Comparison of ENCODE assay signal across 23 cellular contexts in genomic region chr14:69392481-69392880, GRCh38. TPM values are rescaled to one million over a fixed set of nuclear protein-coding genes. Genes with fewer than 3 reads are reported as not detected.
DNase-seq lines count a peak whose midpoint lies in the region; ATAC-seq and TF ChIP-seq lines count a peak whose summit lies in the region.
"Had no signal": no experiment of that assay in that cellular context is flagged by ENCODE, and none has a peak within 500 bp of the region (broad histone marks: within the 10 kb centered on the region; RNA-seq: fewer than 3 reads in every experiment).

No MANE protein-coding gene starts in this region.

- H3F3A ChIP-seq in GM23248 (ENCODE audit: insufficient read depth), result no peaks in the 10 kb centered on the region

- H3K4me1 ChIP-seq in GM23248 (ENCODE audit: insufficient read depth) (peaks cover 16% of the 10 kb centered on the region), colonic mucosa (peaks cover 7% of the 10 kb centered on the region)
- H3K4me1 ChIP-seq: foreskin keratinocyte had no signal

- H3K79me2 ChIP-seq in GM23248 (ENCODE audit: insufficient read depth), result peaks cover 100% of the 10 kb centered on the region

- CTCF ChIA-PET in activated naive CD4-positive, alpha-beta T cell treated with anti-CD3 and anti-CD28 coated beads for 36 hours (lab: Charles Lee), result no interaction called here

- intact Hi-C loops in activated naive CD4-positive, alpha-beta T cell treated with anti-CD3 and anti-CD28 coated beads for 36 hours (cut with micrococcal nuclease), result loop anchor here (10.0 kb wide), 1 partner anchor 282 kb away; no protein-coding TSS in a partner anchor
- intact Hi-C loops in colonic mucosa (cut with DNase I), result no loop called here

- H3K27ac Mint-ChIP-seq in activated naive CD4-positive, alpha-beta T cell treated with anti-CD3 and anti-CD28 coated beads for 36 hours, result peak overlapping the region; percentile 24
- H3K27ac Mint-ChIP-seq in activated naive CD4-positive, alpha-beta T cell treated with anti-CD3 and anti-CD28 coated beads, Interleukin-2, amount 50 U/mL, for 72 hours, result peak overlapping the region in 1 of 2 donors; percentile 85
- H3K27ac Mint-ChIP-seq in activated naive CD8-positive, alpha-beta T cell, result peak overlapping the region; percentile 34
- H3K27ac Mint-ChIP-seq in stimulated activated naive CD8-positive, alpha-beta T cell treated with anti-CD3 and anti-CD28 coated beads, Interleukin-15, amount 100 ng/mL, for 72 hours, result peak overlapping the region in 1 of 2 donors; percentile 7
- H3K27ac Mint-ChIP-seq: activated CD8-positive, alpha-beta memory T cell treated with anti-CD3 and anti-CD28 coated beads, Interleukin-2, amount 10 ng/mL, durations not matched to agents 7 days and 5 days; CD4-positive, alpha-beta T cell had no signal

- no peak overlapping the region for H3K9ac ChIP-seq in GM23248
- no peak overlapping the region for H3K9ac ChIP-seq in colonic mucosa (ENCODE audit: low read depth in 2 of 2, low read length in 2 of 2)

- H3K4me1 Mint-ChIP-seq in activated naive CD4-positive, alpha-beta T cell treated with anti-CD3 and anti-CD28 coated beads for 36 hours (ENCODE audit: low read depth), result peaks cover 80% of the 10 kb centered on the region
- peaks cover 76% of the 10 kb centered on the region for H3K4me1 Mint-ChIP-seq in activated naive CD8-positive, alpha-beta T cell (ENCODE audit: low read depth)
- peaks cover 71% of the 10 kb centered on the region for H3K4me1 Mint-ChIP-seq in stimulated activated naive CD8-positive, alpha-beta T cell treated with anti-CD3 and anti-CD28 coated beads, Interleukin-15, amount 100 ng/mL, for 72 hours

- no peak overlapping the region for H2AFZ ChIP-seq in GM23248

- peaks cover 66% of the 10 kb centered on the region for H3K36me3 ChIP-seq in GM23248 (ENCODE audit: low read depth)
- H3K36me3 ChIP-seq in colonic mucosa, result peaks cover 21% of the 10 kb centered on the region

- H3K4me2 ChIP-seq in GM23248 (ENCODE audit: unreplicated experiment), result no peak overlapping the region

- no peaks in the 10 kb centered on the region for H3K9me2 ChIP-seq in GM23248 (ENCODE audit: insufficient read depth)

- H3K27me3 Mint-ChIP-seq in activated naive CD4-positive, alpha-beta T cell treated with anti-CD3 and anti-CD28 coated beads for 36 hours (ENCODE audit: low read depth), result no peaks in the 10 kb centered on the region
- H3K27me3 Mint-ChIP-seq in activated naive CD8-positive, alpha-beta T cell, result no peaks in the 10 kb centered on the region
- H3K27me3 Mint-ChIP-seq in stimulated activated naive CD8-positive, alpha-beta T cell treated with anti-CD3 and anti-CD28 coated beads, Interleukin-15, amount 100 ng/mL, for 72 hours, result no peaks in the 10 kb centered on the region
- H3K27me3 Mint-ChIP-seq: activated CD8-positive, alpha-beta memory T cell treated with anti-CD3 and anti-CD28 coated beads, Interleukin-2, amount 10 ng/mL, durations not matched to agents 7 days and 5 days; CD4-positive, alpha-beta T cell had no signal

- in situ Hi-C loops in GM23248 (cut with MboI), result no loop called here

- DNase-seq in activated naive CD4-positive, alpha-beta T cell treated with anti-CD3 and anti-CD28 coated beads for 36 hours, result no peak
- DNase-seq in activated naive CD4-positive, alpha-beta T cell treated with anti-CD3 and anti-CD28 coated beads, Interleukin-2, amount 50 U/mL, for 72 hours (ENCODE audit: low spot score in 2 of 2), result no peak
- no peak for DNase-seq in GM23248
- DNase-seq in stimulated activated naive CD8-positive, alpha-beta T cell treated with anti-CD3 and anti-CD28 coated beads, Interleukin-15, amount 100 ng/mL, for 72 hours, result no peak
- no peak for DNase-seq in colonic mucosa
- no peak for DNase-seq in NCI-H1092 treated with DMSO at 0.1 percent for 48 hours (lab: John Stamatoyannopoulos, UW)
- no peak for DNase-seq in cerebellar cortex (ENCODE audit: low spot score)
- DNase-seq: activated CD8-positive, alpha-beta memory T cell treated with anti-CD3 and anti-CD28 coated beads, Interleukin-2, amount 10 ng/mL, durations not matched to agents 7 days and 5 days; activated naive CD4-positive, alpha-beta T cell; CD4-positive, alpha-beta T cell; cortex of kidney; DMS79 treated with DMSO at 0.1 percent for 48 hours; foreskin keratinocyte; kidney glomerular epithelial cell; mesendoderm; NCI-H1417; NCI-H2171; NCI-H748 treated with DMSO at 0.1 percent for 48 hours; stimulated activated CD4-positive, alpha-beta T cell treated with anti-CD3 and anti-CD28 coated beads, Interleukin-12 subunit alpha, Interleukin-12 subunit beta, amount 100 ng/mL, for 4 hours; T-helper 9 cell had no signal

- H3K36me3 Mint-ChIP-seq in activated naive CD4-positive, alpha-beta T cell treated with anti-CD3 and anti-CD28 coated beads for 36 hours (ENCODE audit: low read depth), result peaks cover 73% of the 10 kb centered on the region
- H3K36me3 Mint-ChIP-seq in activated naive CD4-positive, alpha-beta T cell treated with anti-CD3 and anti-CD28 coated beads, Interleukin-2, amount 50 U/mL, for 72 hours, result peaks cover 53 to 73% of the 10 kb centered on the region in 2 donors
- H3K36me3 Mint-ChIP-seq in activated naive CD8-positive, alpha-beta T cell, result peaks cover 11% of the 10 kb centered on the region

- no peaks in the 10 kb centered on the region for H3K27me3 ChIP-seq in GM23248 (replicated peaks; ENCODE audit: insufficient read depth)
- H3K27me3 ChIP-seq in colonic mucosa, result no peaks in the 10 kb centered on the region
- H3K27me3 ChIP-seq: foreskin keratinocyte, tibial nerve had no signal

- no peak for ATAC-seq in activated naive CD4-positive, alpha-beta T cell treated with anti-CD3 and anti-CD28 coated beads, Interleukin-2, amount 50 U/mL, for 72 hours
- ATAC-seq in stimulated activated naive CD8-positive, alpha-beta T cell treated with anti-CD3 and anti-CD28 coated beads, Interleukin-15, amount 100 ng/mL, for 72 hours, result no peak
- ATAC-seq: activated CD8-positive, alpha-beta memory T cell treated with anti-CD3 and anti-CD28 coated beads, Interleukin-2, amount 10 ng/mL, durations not matched to agents 7 days and 5 days; foreskin keratinocyte had no signal

- WGBS in GM23248 (ENCODE audit: low coverage in 1 of 2, low lambda C conversion rate in 2 of 2, missing lambda C conversion rate in 2 of 2), 2 experiments, result 81 to 84% methylated on average over 3 of the region's 3 CpGs

- no peak overlapping the region for H3K4me3 Mint-ChIP-seq in activated naive CD4-positive, alpha-beta T cell treated with anti-CD3 and anti-CD28 coated beads for 36 hours
- peak overlapping the region; percentile 22 for H3K4me3 Mint-ChIP-seq in activated naive CD8-positive, alpha-beta T cell
- peak overlapping the region; percentile 6 to 33 for H3K4me3 Mint-ChIP-seq in stimulated activated naive CD8-positive, alpha-beta T cell treated with anti-CD3 and anti-CD28 coated beads, Interleukin-15, amount 100 ng/mL, for 72 hours
- H3K4me3 Mint-ChIP-seq: activated CD8-positive, alpha-beta memory T cell treated with anti-CD3 and anti-CD28 coated beads, Interleukin-2, amount 10 ng/mL, durations not matched to agents 7 days and 5 days had no signal

- H3K9me3 Mint-ChIP-seq in activated naive CD4-positive, alpha-beta T cell treated with anti-CD3 and anti-CD28 coated beads for 36 hours, result no peaks in the 10 kb centered on the region
- H3K9me3 Mint-ChIP-seq in activated naive CD4-positive, alpha-beta T cell treated with anti-CD3 and anti-CD28 coated beads, Interleukin-2, amount 50 U/mL, for 72 hours, result no peaks in the 10 kb centered on the region
- no peaks in the 10 kb centered on the region for H3K9me3 Mint-ChIP-seq in activated naive CD8-positive, alpha-beta T cell (ENCODE audit: low read depth)
- no peaks in the 10 kb centered on the region for H3K9me3 Mint-ChIP-seq in stimulated activated naive CD8-positive, alpha-beta T cell treated with anti-CD3 and anti-CD28 coated beads, Interleukin-15, amount 100 ng/mL, for 72 hours
- H3K9me3 Mint-ChIP-seq: CD4-positive, alpha-beta T cell had no signal

- H3K4me3 ChIP-seq in GM23248, result no peak overlapping the region
- H3K4me3 ChIP-seq in colonic mucosa, result no peak overlapping the region
- H3K4me3 ChIP-seq: tibial nerve had no signal

- peak overlapping the region; percentile 18; the same call in 1 of the 2 replicates for H3K27ac ChIP-seq in GM23248
- no peak overlapping the region for H3K27ac ChIP-seq in colonic mucosa
- H3K27ac ChIP-seq: epithelial cell of prostate, foreskin keratinocyte, tibial nerve had no signal

- H3K9me3 ChIP-seq in GM23248 (ENCODE audit: low read depth) (no peaks in the 10 kb centered on the region), colonic mucosa (no peaks in the 10 kb centered on the region)
- H3K9me3 ChIP-seq: tibial nerve had no signal

- no peak for TF ChIP-seq CTCF in colonic mucosa (IDR thresholded peaks at IDR 0.05)

- H4K20me1 ChIP-seq in GM23248 (ENCODE audit: insufficient read depth), result peaks cover 11% of the 10 kb centered on the region; the same call in 1 of the 2 replicates

RNA-seq across cellular contexts. Expression of gene ERH, which starts 5.6 kb away (rescaled TPM):
- total RNA-seq in activated naive CD4-positive, alpha-beta T cell treated with anti-CD3 and anti-CD28 coated beads for 36 hours, result 100 to 1,000 TPM; 338 to 348 TPM
- total RNA-seq in activated naive CD4-positive, alpha-beta T cell treated with anti-CD3 and anti-CD28 coated beads, Interleukin-2, amount 50 U/mL, for 72 hours, result 100 to 1,000 TPM; 296 to 371 TPM
- total RNA-seq in GM23248 (2014; rRNA removed; shearing (Covaris generic)), result 70.4 and 132 TPM in 2 replicates
- 109 and 136 TPM in 2 replicates for polyA plus RNA-seq in GM23248 (2016; fragmentation: Nextera tagmentation; extraction: Ambion mirVana)
- total RNA-seq in colonic mucosa, result 100 to 1,000 TPM; 118 to 192 TPM

RNA-seq across cellular contexts. Expression of gene SLC39A9, which starts 6.0 kb away (rescaled TPM):
- total RNA-seq in activated naive CD4-positive, alpha-beta T cell treated with anti-CD3 and anti-CD28 coated beads for 36 hours, result 10 to 100 TPM; 53.4 to 54.5 TPM
- 10 to 100 TPM; 48.1 to 52.4 TPM for total RNA-seq in activated naive CD4-positive, alpha-beta T cell treated with anti-CD3 and anti-CD28 coated beads, Interleukin-2, amount 50 U/mL, for 72 hours
- 89.7 and 90.9 TPM in 2 replicates for total RNA-seq in GM23248 (2014; rRNA removed; shearing (Covaris generic))
- 32.7 and 32.9 TPM in 2 replicates for polyA plus RNA-seq in GM23248 (2016; fragmentation: Nextera tagmentation; extraction: Ambion mirVana)
- total RNA-seq in colonic mucosa, result 10 to 100 TPM; 79.7 to 83.1 TPM
